In the genomic region with DNA sequence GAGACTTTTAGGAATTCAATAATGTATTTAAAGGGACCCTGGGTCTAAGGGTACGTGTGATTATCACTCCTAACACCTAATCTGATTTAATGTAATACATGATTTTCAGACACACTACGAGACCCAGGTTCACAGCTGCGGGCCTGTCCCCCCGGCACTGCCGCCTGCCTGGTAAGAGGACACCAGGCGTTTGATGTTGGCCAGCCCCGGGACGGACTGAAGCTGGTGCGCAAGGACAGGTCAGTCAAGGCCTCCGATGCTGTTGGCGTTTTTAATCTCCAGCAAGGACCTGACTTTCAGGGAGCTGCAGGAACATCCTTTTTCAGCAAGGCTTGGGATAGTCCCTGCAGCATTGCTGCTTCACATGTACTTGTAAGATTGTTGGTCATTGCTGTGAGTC, we compare ENCODE assay signal across 24 cellular contexts. TPM values are rescaled to one million over a fixed set of nuclear protein-coding genes. Genes with fewer than 3 reads are reported as not detected.
DNase-seq lines count a peak whose midpoint lies in the region; ATAC-seq and TF ChIP-seq lines count a peak whose summit lies in the region.
"Had no signal": no experiment of that assay in that cellular context is flagged by ENCODE, and none has a peak within 500 bp of the region (broad histone marks: within the 10 kb centered on the region; RNA-seq: fewer than 3 reads in every experiment).

No MANE protein-coding gene starts in this region.

- no peaks in the 10 kb centered on the region for H3K9me3 Mint-ChIP-seq in immature natural killer cell
- no peaks in the 10 kb centered on the region for H3K9me3 Mint-ChIP-seq in activated naive CD8-positive, alpha-beta T cell treated with anti-CD3 and anti-CD28 coated beads for 36 hours
- H3K9me3 Mint-ChIP-seq: CD4-positive, alpha-beta T cell had no signal

- DNase-seq in RKO (ENCODE audit: low spot score) = peak; percentile 19
- no peak for DNase-seq in immature natural killer cell
- DNase-seq in psoas muscle = peak in 1 of 2 donors; percentile 71
- DNase-seq in activated naive CD8-positive, alpha-beta T cell treated with anti-CD3 and anti-CD28 coated beads for 36 hours = no peak
- DNase-seq in RPMI8226 = no peak
- DNase-seq in HT-29 (ENCODE audit: low spot score) = no peak
- no peak for DNase-seq in occipital lobe (lab: John Stamatoyannopoulos, UW)
- DNase-seq: AML-193; CD4-positive, alpha-beta T cell; COR-L47; DMS53; GOT3; MG63; NCI-H2029; NCI-H446; NCI-H524 treated with DMSO at 0.1 percent for 48 hours; NCI-H774; SJCRH30 had no signal

- no peaks in the 10 kb centered on the region for H3K27me3 Mint-ChIP-seq in immature natural killer cell (ENCODE audit: low read depth in 3 of 3)
- no peaks in the 10 kb centered on the region for H3K27me3 Mint-ChIP-seq in activated naive CD8-positive, alpha-beta T cell treated with anti-CD3 and anti-CD28 coated beads for 36 hours
- H3K27me3 Mint-ChIP-seq: CD4-positive, alpha-beta T cell had no signal

- no peak overlapping the region for H3K4me3 Mint-ChIP-seq in immature natural killer cell
- no peak overlapping the region for H3K4me3 Mint-ChIP-seq in activated naive CD8-positive, alpha-beta T cell treated with anti-CD3 and anti-CD28 coated beads for 36 hours
- H3K4me3 Mint-ChIP-seq: CD4-positive, alpha-beta T cell had no signal

- H3K4me1 Mint-ChIP-seq in immature natural killer cell = peaks cover 13 to 56% of the 10 kb centered on the region in 2 donors
- peaks cover 10% of the 10 kb centered on the region for H3K4me1 Mint-ChIP-seq in activated naive CD8-positive, alpha-beta T cell treated with anti-CD3 and anti-CD28 coated beads for 36 hours

- H3K27ac Mint-ChIP-seq in immature natural killer cell = peak overlapping the region in 4 of 6 donors; percentile 31 to 89 (median 85)
- no peak overlapping the region for H3K27ac Mint-ChIP-seq in activated naive CD8-positive, alpha-beta T cell treated with anti-CD3 and anti-CD28 coated beads for 36 hours

- H3K36me3 Mint-ChIP-seq in immature natural killer cell = peaks cover 5 to 28% (median 19%) of the 10 kb centered on the region in 3 donors
- H3K36me3 Mint-ChIP-seq in activated naive CD8-positive, alpha-beta T cell treated with anti-CD3 and anti-CD28 coated beads for 36 hours = peaks cover 29% of the 10 kb centered on the region

- no peaks in the 10 kb centered on the region for H3K9me3 ChIP-seq in psoas muscle
- H3K9me3 ChIP-seq: A549; BLaER1 treated with 17β-estradiol and CSF1 and Interleukin-3, amounts not matched to agents 10 nM and 100 nM; HAP-1; MG63; SJCRH30 had no signal

- WGBS in psoas muscle, 3 donors = 37 to 53% (median 40%) methylated on average over 11 of the region's 11 CpGs

- peak; percentile 22 to 48 (median 40) for ATAC-seq in psoas muscle
- ATAC-seq: A549, K562, Right ventricle myocardium inferior, SK-N-SH treated with all-trans-retinoic acid at 6 μM for 48 hours had no signal

- no peak overlapping the region for H3K4me3 ChIP-seq in psoas muscle
- H3K4me3 ChIP-seq: A549; BLaER1 treated with 17β-estradiol and CSF1 and Interleukin-3, amounts not matched to agents 10 nM and 100 nM; HAP-1; K562; MG63; SJCRH30 had no signal

- peaks cover 3 to 42% of the 10 kb centered on the region in 2 donors for H3K36me3 ChIP-seq in psoas muscle (ENCODE audit: insufficient read depth in 1 of 2, low read depth in 1 of 2)

- TF ChIP-seq CTCF in psoas muscle (IDR thresholded peaks at IDR 0.05) = no peak

- no peaks in the 10 kb centered on the region for H3K27me3 ChIP-seq in psoas muscle (ENCODE audit: insufficient read depth in 3 of 3, low read length in 2 of 3)
- H3K27me3 ChIP-seq: BLaER1 treated with 17β-estradiol and CSF1 and Interleukin-3, amounts not matched to agents 10 nM and 100 nM; MG63; SJCRH30 had no signal

- intact Hi-C loops in psoas muscle (cut with DNase I) = loop anchor here (2.0 to 5.0 kb wide), 2 partner anchors 45 to 54 kb away; no protein-coding TSS in a partner anchor

- H3K27ac ChIP-seq in psoas muscle = peak overlapping the region; percentile 80
- H3K27ac ChIP-seq: A549, SJCRH30 had no signal

- H3K4me1 ChIP-seq in psoas muscle = peaks cover 65% of the 10 kb centered on the region
- H3K4me1 ChIP-seq: A549, HAP-1 had no signal

RNA-seq across cellular contexts. Expression of a gene that starts 58.2 kb away (rescaled TPM):
- polyA plus RNA-seq in immature natural killer cell (10 to 100 TPM; 17.2 to 54.9 (median 21.4) TPM), psoas muscle (10 to 100 TPM; 40.1 to 91.0 (median 48.4) TPM)
- total RNA-seq in psoas muscle (100 to 1,000 TPM; 113 to 167 (median 157) TPM), occipital lobe (36.7 TPM)
- 10 to 100 TPM; 74.9 to 77.7 TPM for total RNA-seq in activated naive CD8-positive, alpha-beta T cell treated with anti-CD3 and anti-CD28 coated beads for 36 hours
- total RNA-seq in HT-29 (2014; rRNA removed; shearing (Covaris generic)) = 37.7 and 51.2 TPM in 2 replicates
